1 cellular context compared by ENCODE assay signal in genomic region chr7:27184342-27185012, GRCh38.
TF ChIP-seq lines count a peak whose summit lies in the region.

No MANE protein-coding gene starts in this region.

TF ChIP-seq in Ishikawa, 13 proteins besides CTCF, POLR2A, EP300 and RAD21 (continued from another document):
- TF ChIP-seq MAX (IDR thresholded peaks at IDR 0.05): peak; percentile 48
- no peak for TF ChIP-seq FOXM1 (IDR thresholded peaks at IDR 0.05; ENCODE audit: borderline replicate concordance, low read depth)
- TF ChIP-seq CREB1 (IDR thresholded peaks at IDR 0.05; ENCODE audit: low read depth): no peak
- no peak for TF ChIP-seq TCF12 (IDR thresholded peaks at IDR 0.05; ENCODE audit: low read depth)
- TF ChIP-seq CEBPB (IDR thresholded peaks at IDR 0.05): no peak
- TF ChIP-seq ZBTB7A (IDR thresholded peaks at IDR 0.05; ENCODE audit: low read depth): peak; percentile 64; the same call in 1 of the 2 replicates
- TF ChIP-seq REST (IDR thresholded peaks at IDR 0.05; ENCODE audit: low read depth): no peak
- TF ChIP-seq NFIC (IDR thresholded peaks at IDR 0.05): no peak; the same call in 1 of the 2 replicates
- TF ChIP-seq, protein P1, sequence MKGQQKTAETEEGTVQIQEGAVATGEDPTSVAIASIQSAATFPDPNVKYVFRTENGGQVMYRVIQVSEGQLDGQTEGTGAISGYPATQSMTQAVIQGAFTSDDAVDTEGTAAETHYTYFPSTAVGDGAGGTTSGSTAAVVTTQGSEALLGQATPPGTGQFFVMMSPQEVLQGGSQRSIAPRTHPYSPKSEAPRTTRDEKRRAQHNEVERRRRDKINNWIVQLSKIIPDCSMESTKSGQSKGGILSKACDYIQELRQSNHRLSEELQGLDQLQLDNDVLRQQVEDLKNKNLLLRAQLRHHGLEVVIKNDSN (IDR thresholded peaks at IDR 0.05): no peak
- TF ChIP-seq TEAD4 (IDR thresholded peaks at IDR 0.05): no peak
- peak; percentile 40; the same call in 1 of the 2 replicates for TF ChIP-seq TAF1 (IDR thresholded peaks at IDR 0.05; ENCODE audit: low read depth)
- TF ChIP-seq YY1 (IDR thresholded peaks at IDR 0.05; ENCODE audit: low read depth): 0 out of 2 replicates have a peak, but pooled peaks have one; percentile 22
